ENCODE assay signal across 31 cellular contexts in genomic region chr1:82861749-82862148, GRCh38.
"Had no signal": no experiment of that assay in that cellular context is flagged by ENCODE, and none has a peak within 500 bp of the region (broad histone marks: within the 10 kb centered on the region; RNA-seq: fewer than 3 reads in every experiment).

No MANE protein-coding gene starts in this region.

- H3K27me3 Mint-ChIP-seq: natural killer cell treated with Interleukin-12 subunit alpha and Interleukin-12 subunit beta and Interleukin-15 and Interleukin-18, amount 100 ng/mL, for 72 hours; progenitor cell of endocrine pancreas; stimulated activated memory B cell treated with anti-CD40 and anti-IgM and Interleukin-4, amounts not matched to agents 10 μg/mL and 1 μg/mL and 100 μg/mL, for 72 hours; stimulated activated naive CD8-positive, alpha-beta T cell treated with anti-CD3 and anti-CD28 coated beads, Interleukin-15, amount 100 ng/mL, for 72 hours had no signal

- H3K27me3 ChIP-seq: ovary, spleen, suprapubic skin, testis, tibial artery, transverse colon, upper lobe of right lung, uterus had no signal

- H3K4me3 ChIP-seq: ovary, psoas muscle, skin epidermis, smooth muscle cell, spleen, suprapubic skin, testis, tibial artery, transverse colon, upper lobe of right lung, uterus had no signal

- DNase-seq: naive thymus-derived CD8-positive, alpha-beta T cell; nephron progenitor cell; occipital lobe; ovary; psoas muscle; right cardiac atrium; spleen; stimulated activated CD4-positive, alpha-beta T cell treated with anti-CD3 and anti-CD28 coated beads, Interleukin-12 subunit alpha, Interleukin-12 subunit beta, amount 100 ng/mL, for 4 hours; stimulated activated CD4-positive, alpha-beta T cell treated with anti-CD3 and anti-CD28 coated beads, Interleukin-1b, Interleukin-23, amount 100 ng/mL, for 48 hours; stimulated activated CD4-positive, alpha-beta T cell treated with anti-CD3 and anti-CD28 coated beads, Interleukin-4, amount 100 ng/mL, for 1 hour; stimulated activated CD4-positive, alpha-beta T cell treated with anti-CD3 and anti-CD28 coated beads, Interleukin-4, amount 100 ng/mL, for 4 hours; stimulated activated CD8-positive, alpha-beta memory T cell treated with anti-CD3 and anti-CD28 coated beads, Interleukin-4, amount 100 ng/mL, for 48 hours; stimulated activated naive CD4-positive, alpha-beta T cell; stimulated activated naive CD8-positive, alpha-beta T cell treated with anti-CD3 and anti-CD28 coated beads, Interleukin-15, amount 100 ng/mL, for 72 hours; stimulated activated naive CD8-positive, alpha-beta T cell treated with anti-CD3 and anti-CD28 coated beads, Interleukin-15, Interleukin-2, amounts not matched to agents 100 U/mL and 50 U/mL, for 24 hours; substantia nigra; testis; tibial artery; transverse colon; upper lobe of right lung; uterus had no signal

- H3K27ac ChIP-seq: ovary, parathyroid adenoma, psoas muscle, skin epidermis, spleen, suprapubic skin, testis, tibial artery, transverse colon, upper lobe of right lung, uterus had no signal

- H3K9ac ChIP-seq: parathyroid adenoma had no signal

- H3K9me3 ChIP-seq: ovary, psoas muscle, suprapubic skin, testis, tibial artery, transverse colon, upper lobe of right lung, uterus had no signal

- H3K4me3 Mint-ChIP-seq: naive thymus-derived CD8-positive, alpha-beta T cell; natural killer cell treated with Interleukin-12 subunit alpha and Interleukin-12 subunit beta and Interleukin-15 and Interleukin-18, amount 100 ng/mL, for 72 hours; nephron progenitor cell; neural crest cell; stimulated activated memory B cell treated with anti-CD40 and anti-IgM and Interleukin-4, amounts not matched to agents 10 μg/mL and 1 μg/mL and 100 μg/mL, for 72 hours; stimulated activated naive CD8-positive, alpha-beta T cell treated with anti-CD3 and anti-CD28 coated beads, Interleukin-15, amount 100 ng/mL, for 72 hours; type B pancreatic cell had no signal

- H3K79me2 ChIP-seq: parathyroid adenoma had no signal

- H3K4me2 ChIP-seq: smooth muscle cell had no signal

- H3K9me3 Mint-ChIP-seq: nephron progenitor cell; stimulated activated memory B cell treated with anti-CD40 and anti-IgM and Interleukin-4, amounts not matched to agents 10 μg/mL and 1 μg/mL and 100 μg/mL, for 72 hours; stimulated activated naive CD8-positive, alpha-beta T cell treated with anti-CD3 and anti-CD28 coated beads, Interleukin-15, amount 100 ng/mL, for 72 hours; type B pancreatic cell had no signal

- H3K27ac Mint-ChIP-seq: naive thymus-derived CD8-positive, alpha-beta T cell; natural killer cell treated with Interleukin-12 subunit alpha and Interleukin-12 subunit beta and Interleukin-15 and Interleukin-18, amount 100 ng/mL, for 72 hours; nephron progenitor cell; progenitor cell of endocrine pancreas; stimulated activated memory B cell treated with anti-CD40 and anti-IgM and Interleukin-4, amounts not matched to agents 10 μg/mL and 1 μg/mL and 100 μg/mL, for 72 hours; stimulated activated naive CD8-positive, alpha-beta T cell treated with anti-CD3 and anti-CD28 coated beads, Interleukin-15, amount 100 ng/mL, for 72 hours; type B pancreatic cell had no signal

- H3K4me1 Mint-ChIP-seq: naive thymus-derived CD8-positive, alpha-beta T cell; neural crest cell; stimulated activated memory B cell treated with anti-CD40 and anti-IgM and Interleukin-4, amounts not matched to agents 10 μg/mL and 1 μg/mL and 100 μg/mL, for 72 hours; stimulated activated naive CD8-positive, alpha-beta T cell treated with anti-CD3 and anti-CD28 coated beads, Interleukin-15, amount 100 ng/mL, for 72 hours had no signal

- H3K4me1 ChIP-seq: parathyroid adenoma, psoas muscle, spleen, suprapubic skin, testis, transverse colon, upper lobe of right lung, uterus had no signal

- H3K36me3 Mint-ChIP-seq: naive thymus-derived CD8-positive, alpha-beta T cell; stimulated activated memory B cell treated with anti-CD40 and anti-IgM and Interleukin-4, amounts not matched to agents 10 μg/mL and 1 μg/mL and 100 μg/mL, for 72 hours; type B pancreatic cell had no signal

- H2AFZ ChIP-seq: parathyroid adenoma had no signal

- H3K36me3 ChIP-seq: ovary, spleen, suprapubic skin, tibial artery, transverse colon, upper lobe of right lung, uterus had no signal

- ATAC-seq: naive thymus-derived CD8-positive, alpha-beta T cell; natural killer cell treated with Interleukin-12 subunit alpha and Interleukin-12 subunit beta and Interleukin-15 and Interleukin-18, amount 100 ng/mL, for 72 hours; psoas muscle; right cardiac atrium; sciatic nerve; stimulated activated memory B cell treated with anti-CD40 and anti-IgM and Interleukin-4, amounts not matched to agents 10 μg/mL and 1 μg/mL and 100 μg/mL, for 72 hours; stimulated activated naive CD8-positive, alpha-beta T cell treated with anti-CD3 and anti-CD28 coated beads, Interleukin-15, amount 100 ng/mL, for 72 hours; stimulated activated naive CD8-positive, alpha-beta T cell treated with anti-CD3 and anti-CD28 coated beads, Interleukin-15, Interleukin-2, amounts not matched to agents 100 U/mL and 50 U/mL, for 24 hours; upper lobe of right lung had no signal
